22 cellular contexts compared by ENCODE assay signal in the genomic region with DNA sequence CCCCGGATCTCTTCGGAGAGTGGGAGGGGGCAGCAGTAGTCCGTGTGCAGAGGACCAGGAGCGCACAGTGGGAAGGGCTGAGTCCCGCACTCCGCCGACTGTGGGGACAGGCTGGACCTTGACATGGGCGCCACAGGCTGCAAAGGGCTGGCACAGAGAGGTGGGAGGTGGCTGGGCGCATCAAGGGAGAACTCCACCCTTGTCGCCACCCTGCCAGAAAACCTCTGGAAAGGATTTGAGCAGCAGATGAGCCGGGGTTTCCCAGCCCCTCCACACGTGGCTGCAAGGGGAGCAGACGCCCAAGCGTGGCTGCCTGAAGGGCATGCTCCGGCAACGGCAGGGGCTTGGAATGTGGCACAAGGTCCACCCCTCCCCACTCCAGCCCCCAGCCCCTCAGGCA. TPM values are rescaled to one million over a fixed set of nuclear protein-coding genes. Genes with fewer than 3 reads are reported as not detected.
"Had no signal": no experiment of that assay in that cellular context is flagged by ENCODE, and none has a peak within 500 bp of the region (broad histone marks: within the 10 kb centered on the region; RNA-seq: fewer than 3 reads in every experiment).

No MANE protein-coding gene starts in this region.

- ATAC-seq: activated CD8-positive, alpha-beta memory T cell treated with anti-CD3 and anti-CD28 coated beads, Interleukin-2, amount 10 ng/mL, durations not matched to agents 7 days and 5 days; gastroesophageal sphincter; mucosa of descending colon had no signal

- H3K27ac ChIP-seq: gastroesophageal sphincter, prostate gland, uterus had no signal

- H3K4me3 ChIP-seq: gastroesophageal sphincter, mucosa of descending colon, prostate gland, tibial nerve, uterus had no signal

- H3K4me3 Mint-ChIP-seq: activated B cell treated with CpG ODN at 0.5 μM for 24 hours; activated CD4-positive, alpha-beta memory T cell treated with anti-CD3 and anti-CD28 coated beads, Interleukin-2, amount 10 ng/mL, durations not matched to agents 7 days and 5 days; activated CD8-positive, alpha-beta memory T cell treated with anti-CD3 and anti-CD28 coated beads, Interleukin-2, amount 10 ng/mL, durations not matched to agents 7 days and 5 days; activated naive CD8-positive, alpha-beta T cell; naive B cell; neural crest cell had no signal

- DNase-seq: activated B cell treated with CpG ODN at 0.5 μM for 24 hours; activated CD4-positive, alpha-beta memory T cell treated with anti-CD3 and anti-CD28 coated beads, Interleukin-2, amount 10 ng/mL, durations not matched to agents 7 days and 5 days; activated CD4-positive, alpha-beta T cell treated with anti-CD3 and anti-CD28 coated beads for 48 hours; activated CD8-positive, alpha-beta memory T cell treated with anti-CD3 and anti-CD28 coated beads, Interleukin-2, amount 10 ng/mL, durations not matched to agents 7 days and 5 days; amniotic stem cell; effector CD4-positive, alpha-beta T cell; mesenchymal stem cell; mucosa of descending colon; naive B cell; stimulated activated CD4-positive, alpha-beta T cell treated with anti-CD3 and anti-CD28 coated beads, Interleukin-2, amount 100 ng/mL, for 24 hours; stimulated activated naive CD4-positive, alpha-beta T cell treated with Interleukin-2 at 50 U/mL for 16 hours; uterus had no signal

- H3K27me3 Mint-ChIP-seq: activated B cell treated with CpG ODN at 0.5 μM for 24 hours; activated CD4-positive, alpha-beta memory T cell treated with anti-CD3 and anti-CD28 coated beads, Interleukin-2, amount 10 ng/mL, durations not matched to agents 7 days and 5 days; activated CD8-positive, alpha-beta memory T cell treated with anti-CD3 and anti-CD28 coated beads, Interleukin-2, amount 10 ng/mL, durations not matched to agents 7 days and 5 days; activated naive CD8-positive, alpha-beta T cell had no signal

- H3K36me3 Mint-ChIP-seq: activated CD8-positive, alpha-beta memory T cell treated with anti-CD3 and anti-CD28 coated beads, Interleukin-2, amount 10 ng/mL, durations not matched to agents 7 days and 5 days; activated naive CD8-positive, alpha-beta T cell; naive B cell had no signal

- H3K9me3 ChIP-seq: gastroesophageal sphincter, heart right ventricle, mucosa of descending colon, prostate gland, right atrium auricular region, tibial nerve, uterus had no signal

- H3K4me1 Mint-ChIP-seq: activated B cell treated with CpG ODN at 0.5 μM for 24 hours; activated CD4-positive, alpha-beta memory T cell treated with anti-CD3 and anti-CD28 coated beads, Interleukin-2, amount 10 ng/mL, durations not matched to agents 7 days and 5 days; activated CD8-positive, alpha-beta memory T cell treated with anti-CD3 and anti-CD28 coated beads, Interleukin-2, amount 10 ng/mL, durations not matched to agents 7 days and 5 days had no signal

- H3K4me1 ChIP-seq: prostate gland, uterus had no signal

- H3K36me3 ChIP-seq: gastroesophageal sphincter, heart right ventricle, prostate gland, right atrium auricular region, tibial nerve, uterus had no signal

- H3K27ac Mint-ChIP-seq: activated B cell treated with CpG ODN at 0.5 μM for 24 hours; activated CD4-positive, alpha-beta memory T cell treated with anti-CD3 and anti-CD28 coated beads, Interleukin-2, amount 10 ng/mL, durations not matched to agents 7 days and 5 days; activated CD8-positive, alpha-beta memory T cell treated with anti-CD3 and anti-CD28 coated beads, Interleukin-2, amount 10 ng/mL, durations not matched to agents 7 days and 5 days; activated naive CD8-positive, alpha-beta T cell; naive B cell had no signal

- H3K9me3 Mint-ChIP-seq: activated B cell treated with CpG ODN at 0.5 μM for 24 hours had no signal

- H3K27me3 ChIP-seq: right atrium auricular region, tibial nerve, uterus had no signal

RNA-seq across cellular contexts. Expression of gene BGN, which starts 4.5 kb away (rescaled TPM):
- total RNA-seq: activated B cell treated with CpG ODN at 0.5 μM for 24 hours; activated CD4-positive, alpha-beta memory T cell treated with anti-CD3 and anti-CD28 coated beads, Interleukin-2, amount 10 ng/mL, durations not matched to agents 7 days and 5 days; activated CD8-positive, alpha-beta memory T cell treated with anti-CD3 and anti-CD28 coated beads, Interleukin-2, amount 10 ng/mL, durations not matched to agents 7 days and 5 days had no signal

RNA-seq across cellular contexts. Expression of gene ATP2B3, which starts 18.2 kb away (rescaled TPM):
- total RNA-seq: activated B cell treated with CpG ODN at 0.5 μM for 24 hours; activated CD4-positive, alpha-beta memory T cell treated with anti-CD3 and anti-CD28 coated beads, Interleukin-2, amount 10 ng/mL, durations not matched to agents 7 days and 5 days; activated CD8-positive, alpha-beta memory T cell treated with anti-CD3 and anti-CD28 coated beads, Interleukin-2, amount 10 ng/mL, durations not matched to agents 7 days and 5 days; heart right ventricle; omental fat pad; right atrium auricular region; subcutaneous adipose tissue; tibial nerve had no signal
- polyA plus RNA-seq: esophagus, heart right ventricle had no signal
